18 cellular contexts compared by ENCODE assay signal in the genomic region with DNA sequence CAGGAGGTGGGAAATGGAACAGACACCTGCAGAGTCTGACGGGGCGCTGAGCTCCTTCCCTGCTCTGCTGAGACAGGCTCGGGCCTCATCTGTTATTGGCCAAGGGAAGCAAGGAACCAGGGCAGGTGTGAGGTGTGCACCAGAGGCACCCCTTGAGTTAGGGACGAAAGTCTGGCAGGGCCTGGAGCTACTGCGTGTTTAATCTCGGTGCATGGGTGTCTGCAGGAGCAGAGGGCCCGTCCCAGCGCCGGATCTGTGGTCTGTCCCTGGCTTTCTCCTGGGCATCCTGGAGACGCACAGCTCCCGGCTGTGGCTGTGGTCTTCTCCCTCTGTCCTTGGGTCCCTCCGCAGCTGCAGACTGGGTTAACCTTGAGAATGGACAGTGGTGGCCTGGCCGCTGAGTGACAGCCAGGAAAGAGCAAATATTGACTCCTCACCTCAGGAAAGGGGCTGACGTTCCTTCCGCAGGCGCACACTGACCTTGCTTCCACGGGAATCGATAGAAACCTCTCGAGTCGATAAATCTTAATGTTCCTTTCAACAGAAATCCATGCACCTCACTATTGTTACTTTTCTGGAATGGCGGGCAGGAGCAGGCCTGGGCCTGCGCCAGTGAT.
DNase-seq lines count a peak whose midpoint lies in the region; ATAC-seq and TF ChIP-seq lines count a peak whose summit lies in the region.
"Had no signal": no experiment of that assay in that cellular context is flagged by ENCODE, and none has a peak within 500 bp of the region (broad histone marks: within the 10 kb centered on the region; RNA-seq: fewer than 3 reads in every experiment).

No MANE protein-coding gene starts in this region.

- H3K4me3 ChIP-seq in left lung: no peak overlapping the region
- H3K4me3 ChIP-seq in upper lobe of right lung: no peak overlapping the region
- H3K4me3 ChIP-seq: A549, BLaER1, GM12878 had no signal

- H3K27me3 ChIP-seq in left lung (peaks cover 0 to 29% of the 10 kb centered on the region in 2 donors), upper lobe of right lung (peaks cover 6% of the 10 kb centered on the region)

- intact Hi-C loops in left lung (cut with DNase I) (no loop called here), posterior vena cava (cut with DNase I) (loop anchor here in 1 of 2 donors (1.0 kb wide), 1 partner anchor 30 kb away; no protein-coding TSS in a partner anchor), upper lobe of right lung (cut with DNase I) (no loop called here)

- ATAC-seq in left lung (no peak), upper lobe of right lung (no peak), GM21528 (IDR thresholded peaks at IDR 0.05; ENCODE audit: low FRiP score, unreplicated experiment) (no peak)
- ATAC-seq: A549; CD8-positive, alpha-beta T cell; GM12878 had no signal

- DNase-seq in activated CD4-positive, CD25-positive, alpha-beta regulatory T cell treated with anti-CD3 and anti-CD28 coated beads, Interleukin-2, amount 50 U/mL, for 72 hours: peak; percentile 13
- no peak for DNase-seq in activated CD4-positive, CD25-positive, alpha-beta regulatory T cell (lab: John Stamatoyannopoulos, UW)
- peak; percentile 7 to 59 for DNase-seq in left lung
- peak; percentile 72 for DNase-seq in posterior vena cava (ENCODE audit: low spot score)
- peak; percentile 51 for DNase-seq in upper lobe of right lung
- no peak for DNase-seq in RPMI8226
- DNase-seq: CD8-positive, alpha-beta T cell; COR-L47; DMS 273 treated with DMSO at 0.1 percent for 48 hours; DMS53; DND-41; EL; H9 had no signal

- H3K9me3 ChIP-seq in left lung: no peaks in the 10 kb centered on the region
- no peaks in the 10 kb centered on the region for H3K9me3 ChIP-seq in upper lobe of right lung
- H3K9me3 ChIP-seq: A549, BLaER1 had no signal

- TF ChIP-seq CTCF in left lung (IDR thresholded peaks at IDR 0.05): no peak
- no peak for TF ChIP-seq CTCF in upper lobe of right lung (IDR thresholded peaks at IDR 0.05)

- H3K4me1 ChIP-seq in left lung (no peaks in the 10 kb centered on the region), upper lobe of right lung (no peaks in the 10 kb centered on the region)
- H3K4me1 ChIP-seq: A549, BLaER1 had no signal

- H3K27ac ChIP-seq in left lung: no peak overlapping the region
- H3K27ac ChIP-seq in upper lobe of right lung: no peak overlapping the region
- H3K27ac ChIP-seq: 22Rv1, A549, BLaER1 had no signal

- H3K36me3 ChIP-seq in left lung (no peaks in the 10 kb centered on the region), upper lobe of right lung (no peaks in the 10 kb centered on the region)
- H3K36me3 ChIP-seq: BLaER1 had no signal

Comparison
In these comparisons a context has a peak if more than half of its experiments do, and no peak if none do; other contexts are left out.
1. DNase-seq: peak in activated CD4-positive, CD25-positive, alpha-beta regulatory T cell treated with anti-CD3 and anti-CD28 coated beads, Interleukin-2, amount 50 U/mL, for 72 hours (single experiment), left lung (2 of 2), posterior vena cava (single experiment) and upper lobe of right lung (single experiment); none in activated CD4-positive, CD25-positive, alpha-beta regulatory T cell (0 of 4) and RPMI8226 (single experiment).